ENCODE assay signal across 19 cellular contexts in the genomic region with DNA sequence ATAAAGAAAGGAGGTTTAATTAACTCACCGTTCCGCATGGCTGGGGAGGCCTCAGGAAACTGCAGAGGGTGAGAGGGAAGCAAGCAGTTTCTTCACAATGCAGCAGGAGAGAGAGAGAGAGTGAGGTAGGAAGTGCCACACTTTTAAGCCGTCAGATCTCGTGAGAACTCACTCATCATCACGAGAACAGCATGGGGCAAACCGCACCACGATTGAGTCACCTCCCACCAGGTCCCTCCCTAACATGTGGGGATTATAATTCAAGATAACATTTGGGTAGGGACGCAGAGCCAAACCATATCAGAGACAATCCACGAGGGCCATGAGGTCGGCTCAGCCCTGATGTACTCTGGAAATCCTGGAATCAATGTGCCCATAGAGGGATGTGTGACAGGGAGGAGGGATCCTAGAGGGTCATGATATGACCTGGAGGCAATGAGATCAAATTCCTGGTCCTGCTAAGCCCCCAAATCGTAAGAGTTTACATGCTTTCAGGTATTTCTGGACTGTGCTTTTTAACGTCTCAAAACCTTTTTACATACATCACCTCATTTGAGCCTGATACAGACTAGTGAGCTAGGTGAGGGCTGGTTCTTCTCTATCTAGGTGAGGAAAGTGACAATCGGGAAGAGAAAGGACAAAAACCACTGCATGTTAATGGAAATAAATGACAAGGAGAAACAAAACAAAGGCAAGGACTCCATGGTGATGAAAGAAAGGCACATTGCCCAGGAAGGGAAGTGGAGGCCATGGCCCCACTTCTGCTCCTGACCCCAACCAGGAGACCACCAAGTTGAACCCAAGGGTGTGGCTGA. TPM values are rescaled to one million over a fixed set of nuclear protein-coding genes. Genes with fewer than 3 reads are reported as not detected.
DNase-seq lines count a peak whose midpoint lies in the region; ATAC-seq, FAIRE-seq and TF ChIP-seq lines count a peak whose summit lies in the region.
"Had no signal": no experiment of that assay in that cellular context is flagged by ENCODE, and none has a peak within 500 bp of the region (broad histone marks: within the 10 kb centered on the region; RNA-seq: fewer than 3 reads in every experiment).

No MANE protein-coding gene starts in this region.

- ATAC-seq in GM21367 (IDR thresholded peaks at IDR 0.05; ENCODE audit: unreplicated experiment) (no peak), omental fat pad (ENCODE audit: low FRiP score) (no peak), HG02884 (IDR thresholded peaks at IDR 0.05; ENCODE audit: unreplicated experiment) (no peak)
- ATAC-seq: activated CD8-positive, alpha-beta T cell treated with anti-CD3 and anti-CD28 coated beads for 36 hours; left cardiac atrium; T-helper 17 cell had no signal

- H3K9ac ChIP-seq in BLaER1 (no peak overlapping the region), kidney (ENCODE audit: low read length in 2 of 2) (no peak overlapping the region)

- H3K36me3 ChIP-seq in BLaER1 (peaks cover 5% of the 10 kb centered on the region; the same call in 1 of the 2 replicates), kidney (ENCODE audit: control insufficient read depth in 1 of 2, insufficient read depth in 2 of 2, low read length in 2 of 2) (no peaks in the 10 kb centered on the region)
- H3K36me3 ChIP-seq: right atrium auricular region, vagina had no signal

- peaks cover 34% of the 10 kb centered on the region for H3K9me3 ChIP-seq in BLaER1
- no peaks in the 10 kb centered on the region for H3K9me3 ChIP-seq in kidney (ENCODE audit: control insufficient read depth in 1 of 2, low read length in 2 of 2)
- H3K9me3 ChIP-seq: right atrium auricular region, vagina had no signal

- intact Hi-C loops in kidney (cut with DNase I): no loop called here

- peak in 48 of 76 experiments; percentile 6 to 68 (median 30) for DNase-seq in HUDEP-2 (lab: John Stamatoyannopoulos, UW; ENCODE audit: unreplicated experiment in 76 of 76)
- peak; percentile 54 to 79 for DNase-seq in SW 1271 (lab: John Stamatoyannopoulos, UW)
- DNase-seq in kidney: peak; percentile 51
- no peak for DNase-seq in omental fat pad (ENCODE audit: low spot score)
- no peak for DNase-seq in globus pallidus (ENCODE audit: low spot score)
- DNase-seq: activated CD8-positive, alpha-beta T cell treated with anti-CD3 and anti-CD28 coated beads for 36 hours; dermis blood vessel endothelial cell; left cardiac atrium; naive B cell; NCI-H2227 treated with DMSO at 0.1 percent for 48 hours; stimulated activated CD4-positive, alpha-beta T cell treated with anti-CD3 and anti-CD28 coated beads, Interleukin-4, amount 100 ng/mL, for 1 hour; T-helper 17 cell had no signal

- TF ChIP-seq CTCF in kidney (IDR thresholded peaks at IDR 0.05; ENCODE audit: borderline replicate concordance, extremely low read depth, insufficient read depth) (no peak), omental fat pad (IDR thresholded peaks at IDR 0.05) (no peak)

- H3K4me2 ChIP-seq in BLaER1: peak overlapping the region; percentile 47

- no peaks in the 10 kb centered on the region for H3K27me3 ChIP-seq in BLaER1
- H3K27me3 ChIP-seq: right atrium auricular region, vagina had no signal

- H3K4me3 ChIP-seq in BLaER1 (peak overlapping the region; percentile 49), kidney (ENCODE audit: low read length in 2 of 2) (peak overlapping the region; percentile 25 to 47)
- H3K4me3 ChIP-seq: right atrium auricular region had no signal

- FAIRE-seq in kidney (lab: Jason Lieb, UNC): no peak
- FAIRE-seq: frontal cortex had no signal

- H3K27ac ChIP-seq in BLaER1 (peak overlapping the region; percentile 52; the same call in 1 of the 2 replicates), kidney (ENCODE audit: low read depth in 2 of 2, low read length in 2 of 2) (no peak overlapping the region)
- H3K27ac ChIP-seq: right atrium auricular region, vagina had no signal

- H4K20me1 ChIP-seq in BLaER1: no peaks in the 10 kb centered on the region

- H3K4me1 ChIP-seq in BLaER1: peaks cover 13% of the 10 kb centered on the region
- peaks cover 0 to 4% of the 10 kb centered on the region in 2 donors for H3K4me1 ChIP-seq in kidney (ENCODE audit: control insufficient read depth in 1 of 2, insufficient read depth in 1 of 2, low read depth in 1 of 2, low read length in 2 of 2)
- H3K4me1 ChIP-seq: right atrium auricular region, vagina had no signal

RNA-seq across cellular contexts. Expression of a gene that starts 19.5 kb away (rescaled TPM):
- total RNA-seq in kidney (9.7 TPM), omental fat pad (1 to 10 TPM in 1 of 4 donors, under 1 TPM in 2, not detected in 1; 0.12 to 1.7 (median 0.19) TPM)
- 6.1 TPM for polyA plus RNA-seq in kidney (ENCODE audit: insufficient read depth, low read depth, low replicate concordance)
- total RNA-seq: activated CD8-positive, alpha-beta T cell treated with anti-CD3 and anti-CD28 coated beads for 36 hours; activated T-helper 2 cell treated with anti-CD3 and anti-CD28 coated beads, Interferon-gamma antibody, Interleukin-2, Interleukin-4, amounts not matched to agents 10 μg/mL and 5 μg/mL and 100 μg/mL, durations not matched to agents 14 hours and 24 hours and 36 hours; T-helper 17 cell had no signal

Comparison
In these comparisons a context has a peak if more than half of its experiments do, and no peak if none do; other contexts are left out.
1. DNase-seq: peak in HUDEP-2 (48 of 76), SW 1271 (2 of 2) and kidney (single experiment); none in omental fat pad (single experiment) and globus pallidus (single experiment).